ENCODE assay signal across 17 cellular contexts in genomic region chr1:229170274-229170673, GRCh38.
DNase-seq lines count a peak whose midpoint lies in the region; ATAC-seq, FAIRE-seq and TF ChIP-seq lines count a peak whose summit lies in the region.
"Had no signal": no experiment of that assay in that cellular context is flagged by ENCODE, and none has a peak within 500 bp of the region (broad histone marks: within the 10 kb centered on the region; RNA-seq: fewer than 3 reads in every experiment).

No MANE protein-coding gene starts in this region.

- no peaks in the 10 kb centered on the region for H3K27me3 ChIP-seq in body of pancreas
- H3K27me3 ChIP-seq in HepG2 (ENCODE audit: control insufficient read depth in 1 of 2, insufficient read depth in 2 of 2, low read length in 2 of 2): peaks cover 0 to 3% of the 10 kb centered on the region in 2 experiments; a peak in 1 of 5 replicates
- peaks cover 0 to 11% (median 0%) of the 10 kb centered on the region in 3 experiments for H3K27me3 ChIP-seq in neuronal stem cell (ENCODE audit: control insufficient read depth in 3 of 3, insufficient read depth in 3 of 3, low read depth in 1 of 3, low read length in 3 of 3)
- H3K27me3 ChIP-seq: BE2C had no signal

- H2AFZ ChIP-seq in HepG2 (ENCODE audit: low read length) (no peak overlapping the region), neuronal stem cell (ENCODE audit: low read length) (no peak overlapping the region)

- no TSS peak for BruUV-seq in HepG2 (replicated peaks; lab: Mats Ljungman, UMichigan)

- CTCF ChIA-PET in HepG2 (lab: Yijun Ruan, JAX; ENCODE audit: low intra/inter-chr PET ratio, low total read pairs): no interaction called here

- TF ChIP-seq CTCF in body of pancreas (IDR thresholded peaks at IDR 0.05) (no peak), HepG2 (CRISPR knock-in tag; IDR thresholded peaks at IDR 0.05) (no peak)

- WGBS in body of pancreas, 2 donors: 62 to 80% methylated on average over 5 to 8 of the region's 12 CpGs
- 83% methylated on average over 7 of the region's 12 CpGs for WGBS in HepG2 (ENCODE audit: low lambda C conversion rate)
- WGBS in neuronal stem cell (ENCODE audit: extremely low coverage in 2 of 2, insufficient read length in 2 of 2, insufficient replicate concordance in 1 of 2), 2 donors: no CpG with 5 or more reads among the region's 12 CpGs

- in situ Hi-C loops in HepG2 (cut with HindIII; ENCODE audit: extremely low pct_ligation_motif_present, low pct_unique_long_range_greater_than_20kb): no loop called here

- no peak overlapping the region for H2BK120ac ChIP-seq in neuronal stem cell (ENCODE audit: low read depth, low read length)

- ATAC-seq in body of pancreas (no peak), HepG2 (no peak)

- H3K23ac ChIP-seq in neuronal stem cell (ENCODE audit: low read depth, low read length, poor library complexity): peak overlapping the region; percentile 49

- H3K4me1 ChIP-seq in body of pancreas (peaks cover 56% of the 10 kb centered on the region), HepG2 (ENCODE audit: insufficient read depth, low read length) (peaks cover 57% of the 10 kb centered on the region), neuronal stem cell (ENCODE audit: control insufficient read depth in 2 of 2, insufficient read depth in 1 of 2, low read depth in 1 of 2, low read length in 2 of 2) (no peaks in the 10 kb centered on the region)
- H3K4me1 ChIP-seq: HAP-1 had no signal

- H3K79me1 ChIP-seq in neuronal stem cell (ENCODE audit: low read depth, low read length): no peaks in the 10 kb centered on the region

- no peak for TF ChIP-seq RAD21 in HepG2 (CRISPR knock-in tag; IDR thresholded peaks at IDR 0.05)

- H3K4ac ChIP-seq in neuronal stem cell (ENCODE audit: low read length): no peak overlapping the region

- TF ChIP-seq POLR2A in body of pancreas (IDR thresholded peaks at IDR 0.05) (no peak), HepG2 (IDR thresholded peaks at IDR 0.05; ENCODE audit: insufficient read depth in 1 of 2, low read depth in 2 of 2, low read length in 2 of 2) (no peak)

- no peaks in the 10 kb centered on the region for H3K79me2 ChIP-seq in HepG2 (ENCODE audit: insufficient read depth, low read length)

- no peak overlapping the region for H2BK5ac ChIP-seq in neuronal stem cell (ENCODE audit: low read length)

- DNase-seq in body of pancreas: no peak
- no peak for DNase-seq in HepG2 (ENCODE audit: low spot score)
- DNase-seq in neuronal stem cell (ENCODE audit: low spot score): no peak
- DNase-seq in midbrain (lab: John Stamatoyannopoulos, UW): no peak
- no peak for DNase-seq in AML-193 (lab: John Stamatoyannopoulos, UW)
- no peak for DNase-seq in posterior vena cava (ENCODE audit: low spot score)
- DNase-seq in stimulated activated CD8-positive, alpha-beta memory T cell treated with anti-CD3 and anti-CD28 coated beads, Interleukin-4, amount 100 ng/mL, for 48 hours: no peak
- DNase-seq: BE2C; CD4-positive, alpha-beta memory T cell; EL; GOT3 had no signal

- no peak for FAIRE-seq in HepG2 (lab: Jason Lieb, UNC)
- FAIRE-seq: A204.1, D721Med, G401.6, GM12891 had no signal

- TF ChIP-seq EP300 in HepG2 (IDR thresholded peaks at IDR 0.05; ENCODE audit: low read depth in 2 of 2, low read length in 2 of 2): no peak
- no peak for TF ChIP-seq EP300 in HepG2 (CRISPR knock-in tag; IDR thresholded peaks at IDR 0.05; ENCODE audit: borderline replicate concordance)

- peak overlapping the region; percentile 46 for H3K18ac ChIP-seq in neuronal stem cell (ENCODE audit: low read length)

- no peak overlapping the region for H4K91ac ChIP-seq in neuronal stem cell (ENCODE audit: low read depth, low read length, poor library complexity)

- peak overlapping the region; percentile 28 for H2BK15ac ChIP-seq in neuronal stem cell (ENCODE audit: low read length)

- H3K9me3 ChIP-seq in body of pancreas (no peaks in the 10 kb centered on the region), HepG2 (ENCODE audit: low read length) (no peaks in the 10 kb centered on the region), neuronal stem cell (replicated peaks in 1 of 2; ENCODE audit: control insufficient read depth in 2 of 2, insufficient read depth in 1 of 2, low read depth in 1 of 2, low read length in 2 of 2) (no peaks in the 10 kb centered on the region)
- H3K9me3 ChIP-seq: BE2C, HAP-1 had no signal

- no peak overlapping the region for H2BK12ac ChIP-seq in neuronal stem cell (ENCODE audit: low read length)

- H3K36me3 ChIP-seq in body of pancreas (replicated peaks in 1 of 2; ENCODE audit: insufficient read depth in 1 of 2, low read depth in 2 of 2) (no peaks in the 10 kb centered on the region), HepG2 (replicated peaks in 1 of 2; ENCODE audit: control insufficient read depth in 1 of 2, insufficient read depth in 2 of 2, low read length in 2 of 2) (no peaks in the 10 kb centered on the region), neuronal stem cell (replicated peaks in 1 of 2; ENCODE audit: control insufficient read depth in 2 of 2, insufficient read depth in 2 of 2, low read length in 2 of 2) (no peaks in the 10 kb centered on the region)
- H3K36me3 ChIP-seq: BE2C, HAP-1 had no signal

- intact Hi-C loops in body of pancreas (cut with DNase I): no loop called here
- intact Hi-C loops in HepG2 (cut with micrococcal nuclease; ENCODE audit: unreplicated experiment): no loop called here
- intact Hi-C loops in posterior vena cava (cut with DNase I): loop anchor here in 1 of 2 donors (2.0 kb wide), 1 partner anchor 37 kb away; no protein-coding TSS in a partner anchor

- H2AK5ac ChIP-seq in neuronal stem cell (ENCODE audit: low read depth, low read length): no peak overlapping the region

- H3K4me3 ChIP-seq in body of pancreas: no peak overlapping the region
- H3K4me3 ChIP-seq in HepG2 (replicated peaks in 1 of 3; ENCODE audit: insufficient read depth in 1 of 3, low read depth in 2 of 3, low read length in 3 of 3): no peak overlapping the region
- no peak overlapping the region for H3K4me3 ChIP-seq in neuronal stem cell (ENCODE audit: low read length in 2 of 2)
- H3K4me3 ChIP-seq: HAP-1 had no signal

- H3K9ac ChIP-seq in HepG2 (ENCODE audit: insufficient read depth, low read depth, low read length): no peak overlapping the region; the same call in 1 of the 2 replicates
- H3K9ac ChIP-seq in neuronal stem cell (ENCODE audit: low read depth, low read length, poor library complexity): no peak overlapping the region

- H3K14ac ChIP-seq in neuronal stem cell (ENCODE audit: low read length): no peak overlapping the region

- no peak overlapping the region for H4K8ac ChIP-seq in neuronal stem cell (ENCODE audit: low read depth, low read length)

- no peaks in the 10 kb centered on the region for H4K20me1 ChIP-seq in HepG2 (ENCODE audit: insufficient read depth, low read length)

- POLR2A ChIA-PET in HepG2 (lab: Yijun Ruan, JAX): interaction anchor here (1.1 to 1.2 kb wide), 2 partner anchors 40 to 206 kb away, joined by 3 to 4 read pairs; no protein-coding TSS in a partner anchor

- H3K4me2 ChIP-seq in HepG2 (ENCODE audit: low read depth, low read length) (no peak overlapping the region), neuronal stem cell (ENCODE audit: insufficient read depth, low read length, poor library complexity, severe bottlenecking) (no peak overlapping the region)

- H3K27ac ChIP-seq in body of pancreas (peak overlapping the region in 3 of 4 donors; percentile 40 to 79 (median 70)), HepG2 (ENCODE audit: extremely low read length, insufficient read depth, low read length) (no peak overlapping the region), neuronal stem cell (replicated peaks; ENCODE audit: low read length) (no peak overlapping the region)
- H3K27ac ChIP-seq: C4-2B had no signal

TF ChIP-seq in HepG2, 621 proteins besides CTCF, POLR2A, EP300 and RAD21 (continues in another document):
- TF ChIP-seq ZNF770 (CRISPR knock-in tag; IDR thresholded peaks at IDR 0.05): peak; percentile 47; the same call in 1 of the 2 replicates
- TF ChIP-seq ZNF274 (CRISPR knock-in tag; IDR thresholded peaks at IDR 0.05): 0 out of 2 replicates have a peak, but pooled peaks have one; percentile 46
- 0 out of 2 replicates have a peak, but pooled peaks have one; percentile 29 for TF ChIP-seq ZNF598 (CRISPR knock-in tag; IDR thresholded peaks at IDR 0.05; ENCODE audit: borderline replicate concordance)
- TF ChIP-seq ZNF691 (CRISPR knock-in tag; IDR thresholded peaks at IDR 0.05; ENCODE audit: borderline replicate concordance, low read depth): no peak
- TF ChIP-seq BCL3 (CRISPR knock-in tag; IDR thresholded peaks at IDR 0.05): 0 out of 2 replicates have a peak, but pooled peaks have one; percentile 30

Comparison
In these comparisons a context has a peak if more than half of its experiments do, and no peak if none do; other contexts are left out.
1. H3K27ac ChIP-seq: peak in body of pancreas (3 of 4); none in HepG2 (single experiment) and neuronal stem cell (single experiment).